Comparison of ENCODE assay signal across 8 cellular contexts in genomic region chr17:49494937-49495841, GRCh38. TPM values are rescaled to one million over a fixed set of nuclear protein-coding genes. Genes with fewer than 3 reads are reported as not detected.
DNase-seq lines count a peak whose midpoint lies in the region; ATAC-seq, FAIRE-seq and TF ChIP-seq lines count a peak whose summit lies in the region.

Gene NGFR, plus strand, starts transcription at chr17:49495293. Its CDS starts 125 bp downstream, at chr17:49495418.

- TF ChIP-seq POLR2A in K562 (conservative IDR thresholded peaks at IDR 0.05), result no peak

- H3K4me1 ChIP-seq in K562 (replicated peaks in 1 of 2; ENCODE audit: control insufficient read depth in 2 of 2, insufficient read depth in 2 of 2, low read length in 2 of 2) (peaks cover 0 to 31% of the 10 kb centered on the region in 2 experiments; a peak in 2 of 5 replicates), skeletal muscle tissue (ENCODE audit: control insufficient read depth in 3 of 3, insufficient read depth in 3 of 3, low read length in 3 of 3) (peaks cover 26 to 31% (median 26%) of the 10 kb centered on the region in 3 donors)

- no peak for TF ChIP-seq EP300 in K562 (IDR thresholded peaks at IDR 0.05; ENCODE audit: low read length)

- intact Hi-C loops in K562 (cut with micrococcal nuclease), result loop anchor here (1.0 to 5.0 kb wide), 2 partner anchors 33 to 53 kb away; no protein-coding TSS in a partner anchor

- 11% methylated on average over 42 of the region's 81 CpGs for WGBS in K562 (ENCODE audit: insufficient coverage, low coverage, missing lambda C conversion rate)

- no peak for FAIRE-seq in K562 (lab: Jason Lieb, UNC)

- H3K4me3 ChIP-seq in Jurkat, Clone E6-1 (ENCODE audit: low read length), result peak within 1 kb of the TSS; percentile 48
- H3K4me3 ChIP-seq in K562 (no peak within 1 kb of the TSS; the same call in 1 of the 2 replicates), skeletal muscle tissue (ENCODE audit: low read length in 3 of 3) (peak within 1 kb of the TSS; percentile 60 to 65 (median 65))

- H3K9me3 ChIP-seq in K562 (replicated peaks; ENCODE audit: control insufficient read depth, insufficient read depth, low read depth, low read length), result no peaks in the 10 kb centered on the region; the same call in 1 of the 2 replicates
- no peaks in the 10 kb centered on the region for H3K9me3 ChIP-seq in skeletal muscle tissue (ENCODE audit: control insufficient read depth in 3 of 3, low read length in 3 of 3)

- TF ChIP-seq CTCF in GM12874 (IDR thresholded peaks at IDR 0.05; ENCODE audit: insufficient read depth, low read depth, low read length), result peak; percentile 33; the same call in 1 of the 2 replicates
- TF ChIP-seq CTCF in K562 (IDR thresholded peaks at IDR 0.05 in 2 of 3, conservative IDR thresholded peaks at IDR 0.05 in 1 of 3; ENCODE audit: insufficient read depth in 2 of 3, low read depth in 1 of 3, low read length in 3 of 3), result peak in 2 of 3 experiments; percentile 31 to 38; a peak in 4 of 6 replicates

- peak within 1 kb of the TSS; percentile 71 to 82 (median 73) for H3K4me3 Mint-ChIP-seq in T-cell

- no peaks in the 10 kb centered on the region for H3K9me1 ChIP-seq in K562 (ENCODE audit: control insufficient read depth, insufficient read depth, low read length)

- H3K27ac Mint-ChIP-seq in T-cell, result peak within 1 kb of the TSS in 1 of 2 donors; percentile 3

- H3K79me2 ChIP-seq in K562 (ENCODE audit: control insufficient read depth, insufficient read depth, low read length), result no peaks in the 10 kb centered on the region

- H3K36me3 ChIP-seq in K562 (ENCODE audit: control insufficient read depth, insufficient read depth, low read length) (no peaks in the 10 kb centered on the region), skeletal muscle tissue (ENCODE audit: control insufficient read depth in 3 of 3, insufficient read depth in 3 of 3, low read length in 3 of 3) (no peaks in the 10 kb centered on the region)

- peaks cover 10% of the 10 kb centered on the region for H4K20me1 ChIP-seq in K562 (replicated peaks; ENCODE audit: control insufficient read depth, insufficient read depth, low read length)

- peak within 1 kb of the TSS; percentile 29; the same call in 1 of the 2 replicates for H2AFZ ChIP-seq in K562 (ENCODE audit: low read depth, low read length)

- H3K9ac ChIP-seq in K562 (ENCODE audit: insufficient read depth in 1 of 2, low read depth in 2 of 2, low read length in 2 of 2) (peak within 1 kb of the TSS in 1 of 2 experiments; percentile 61; a peak in 2 of 4 replicates), skeletal muscle tissue (ENCODE audit: low read depth in 1 of 3, low read length in 3 of 3) (peak within 1 kb of the TSS in 2 of 3 donors; percentile 45 to 56)

- no peak; a peak in 1 of 4 replicates for TF ChIP-seq RAD21 in K562 (CRISPR knock-in tag; conservative IDR thresholded peaks at IDR 0.05 in 1 of 2, IDR thresholded peaks at IDR 0.05 in 1 of 2)

- no peaks in the 10 kb centered on the region for H3K9me3 Mint-ChIP-seq in T-cell

- peak; percentile 58 to 66 (median 63) for ATAC-seq in T-cell (replicated peaks in 1 of 4)
- ATAC-seq in K562, result peak; percentile 94
- ATAC-seq in GM21576 (IDR thresholded peaks at IDR 0.05; ENCODE audit: unreplicated experiment), result no peak

- CTCF ChIA-PET in T-cell (lab: Charles Lee), result interaction anchor here in 1 of 2 donors (1.1 kb wide), 1 partner anchor 315 kb away, joined by 3 read pairs; no protein-coding TSS in a partner anchor
- CTCF ChIA-PET in K562 (lab: Yijun Ruan, JAX; ENCODE audit: low intra/inter-chr PET ratio), result no interaction called here

- DNase-seq in Jurkat, Clone E6-1 (ENCODE audit: low read depth, low spot score), result peak; percentile 46
- DNase-seq in T-cell, result peak in 27 of 34 experiments; percentile 9 to 54 (median 29)
- peak; percentile 78 to 97 (median 93) for DNase-seq in K562 (ENCODE audit: extremely low read depth in 1 of 4, low spot score in 3 of 4)
- DNase-seq in iPS-NIHi11 (ENCODE audit: low spot score), result peak; percentile 91
- no peak for DNase-seq in ureter (ENCODE audit: low spot score)

- peaks cover 20 to 38% of the 10 kb centered on the region in 2 donors for H3K27me3 Mint-ChIP-seq in T-cell

- no peaks in the 10 kb centered on the region for H3K36me3 Mint-ChIP-seq in T-cell

- peaks cover 29 to 69% of the 10 kb centered on the region in 2 experiments for H3K27me3 ChIP-seq in K562 (ENCODE audit: control insufficient read depth in 2 of 2, insufficient read depth in 2 of 2, low read length in 2 of 2)
- H3K27me3 ChIP-seq in skeletal muscle tissue (ENCODE audit: control insufficient read depth in 3 of 3, insufficient read depth in 3 of 3, low read length in 3 of 3), result peaks cover 23 to 57% (median 56%) of the 10 kb centered on the region in 3 donors

- H3K27ac ChIP-seq in K562 (ENCODE audit: extremely low read depth, low read depth, low read length) (no peak within 1 kb of the TSS), skeletal muscle tissue (ENCODE audit: low read depth, low read length) (peak within 1 kb of the TSS; percentile 47)

- POLR2A ChIA-PET in T-cell (lab: Charles Lee), result no interaction called here
- POLR2A ChIA-PET in K562 (lab: Yijun Ruan, JAX), result interaction anchor here (0.6 kb wide), 1 partner anchor 488 kb away, joined by 3 read pairs; no protein-coding TSS in a partner anchor

- BruUV-seq in K562 (replicated peaks; lab: Mats Ljungman, UMichigan), result no TSS peak

- peak within 1 kb of the TSS; percentile 12; the same call in 1 of the 2 replicates for H3K4me2 ChIP-seq in K562 (ENCODE audit: insufficient read depth, low read length)

- peaks cover 22 to 31% (median 27%) of the 10 kb centered on the region in 3 donors for H3K4me1 Mint-ChIP-seq in T-cell

- in situ Hi-C loops in K562 (cut with MboI), result no loop called here

TF ChIP-seq in K562, 482 proteins besides CTCF, POLR2A, EP300 and RAD21 (continues in another document):
- TF ChIP-seq CBFB (CRISPR knock-in tag; IDR thresholded peaks at IDR 0.05) (no peak), KDM5B (IDR thresholded peaks at IDR 0.05; ENCODE audit: insufficient replicate concordance, low read depth, low read length) (peak; percentile 40), MTF1 (CRISPR knock-in tag; IDR thresholded peaks at IDR 0.05; ENCODE audit: borderline replicate concordance) (no peak), CTBP1 (IDR thresholded peaks at IDR 0.05; ENCODE audit: borderline replicate concordance) (0 out of 2 replicates have a peak, but pooled peaks have one; percentile 23), POLR2G (IDR thresholded peaks at IDR 0.05; ENCODE audit: low read depth, low read length) (peak; percentile 40; the same call in 1 of the 2 replicates), ZBTB7A (IDR thresholded peaks at IDR 0.05; ENCODE audit: borderline replicate concordance, control insufficient read depth, low read depth, low read length) (peak; percentile 64; the same call in 1 of the 2 replicates), KLF16 (IDR thresholded peaks at IDR 0.05) (peak; percentile 80), ZNF740 (CRISPR knock-in tag; IDR thresholded peaks at IDR 0.05) (peak; percentile 59; the same call in 1 of the 2 replicates), ZNF740 (tag; IDR thresholded peaks at IDR 0.05) (no peak), CCNT2 (IDR thresholded peaks at IDR 0.05; ENCODE audit: borderline replicate concordance, extremely low read depth, insufficient read length, low read depth, low read length) (peak; percentile 22)

RNA-seq across cellular contexts. Expression of gene NGFR, which starts in this region (rescaled TPM):
- 0.92 TPM for polyA plus RNA-seq in Jurkat, Clone E6-1 (2012; ENCODE audit: insufficient read depth, insufficient read length)
- total RNA-seq in T-cell (under 1 TPM; 0.20 to 0.40 (median 0.29) TPM), K562 (2014; rRNA removed) (0.08 and 0.23 TPM in 2 replicates), K562 (2014; rRNA removed; fragmentation: Illumina TruSeq; extraction: Trizol) (not detected in 2 replicates), K562 (2015; rRNA removed; fragmentation: Illumina TruSeq; extraction: Trizol) (not detected in 2 replicates), K562 (2021) (0.09 and 0.11 TPM in 2 replicates), skeletal muscle tissue (20.4 TPM), ureter (10.0 TPM)
- total RNA-seq in K562 (2011; cell fraction: chromatin; rRNA removed; ENCODE audit: low replicate concordance), result 0.53 TPM in 1 of 2 replicates, not detected in the other
- 0.53 and 0.67 TPM in 2 replicates for total RNA-seq in K562 (2011; cell fraction: nucleolus; rRNA removed)
- 0.29 and 0.46 TPM in 2 replicates for total RNA-seq in K562 (2011; cell fraction: nucleoplasm; rRNA removed)
- polyA plus RNA-seq in K562 (2011; rRNA removed) (0.13 and 0.14 TPM in 2 replicates), K562 (2014; fragmentation: Illumina TruSeq; extraction: Trizol) (0.04 and 0.07 TPM in 2 replicates), K562 (2014; fragmentation: Nextera tagmentation; extraction: Ambion mirVana) (not detected), K562 (2014; rRNA removed) (0.11 and 0.20 TPM in 2 replicates)
- polyA plus RNA-seq in K562 (2011; cell fraction: cytosol; rRNA removed), result 0.16 and 0.18 TPM in 2 replicates
- 0.06 and 0.11 TPM in 2 replicates for polyA plus RNA-seq in K562 (2011; cell fraction: nucleus; rRNA removed)
- polyA plus RNA-seq in K562 (2012), result 0.03 and 0.22 TPM in 2 replicates
- polyA minus RNA-seq in K562 (2011; rRNA and poly(A)+ RNA removed), result not detected in 2 replicates
- 0.73 TPM in 1 of 2 replicates, not detected in the other for polyA minus RNA-seq in K562 (2011; cell fraction: cytosol; rRNA and poly(A)+ RNA removed)
- polyA minus RNA-seq in K562 (2011; cell fraction: nucleus; rRNA and poly(A)+ RNA removed), result 0.13 TPM in 1 of 2 replicates, not detected in the other

Comparison
In these comparisons a context has a peak if more than half of its experiments do, and no peak if none do; other contexts are left out.
1. Peak in DNase-seq and ATAC-seq in T-cell; RNA of the gene not detected or under 1 TPM.
2. Peak in DNase-seq, ATAC-seq and H3K4me2 ChIP-seq in K562; RNA of the gene not detected or under 1 TPM.